6 cellular contexts compared by ENCODE assay signal in genomic region chr15:40323953-40324937, GRCh38. TPM values are rescaled to one million over a fixed set of nuclear protein-coding genes. Genes with fewer than 3 reads are reported as not detected.
A peak's percentile ranks its signal among the peaks of the same experiment; 100 is the strongest.
DNase-seq lines count a peak whose midpoint lies in the region; TF ChIP-seq lines count a peak whose summit lies in the region.

No MANE protein-coding gene starts in this region.

- peak; percentile 31 for DNase-seq in NCI-H82 (lab: John Stamatoyannopoulos, UW)
- no peak for DNase-seq in NCI-H82 treated with DMSO at 0.1 percent for 48 hours (lab: John Stamatoyannopoulos, UW; ENCODE audit: unreplicated experiment)
- DNase-seq in RKO (ENCODE audit: low spot score), result peak; percentile 21
- peak; percentile 48 for DNase-seq in glutamatergic neuron
- no peak for DNase-seq in SK-N-DZ (ENCODE audit: low spot score)

- H3K36me3 ChIP-seq in subcutaneous abdominal adipose tissue (ENCODE audit: control insufficient read depth in 5 of 5, insufficient read depth in 5 of 5, low read length in 5 of 5), result no peaks in the 10 kb centered on the region

- no peaks in the 10 kb centered on the region for H3K36me3 Mint-ChIP-seq in glutamatergic neuron (ENCODE audit: unreplicated experiment)

- peak overlapping the region; percentile 46 to 80 (median 64) for H3K4me3 ChIP-seq in subcutaneous abdominal adipose tissue (ENCODE audit: low read depth in 1 of 5, low read length in 5 of 5)

- peaks cover 43% of the 10 kb centered on the region for H3K4me1 Mint-ChIP-seq in glutamatergic neuron (ENCODE audit: low read depth, unreplicated experiment)

- H3K27me3 ChIP-seq in subcutaneous abdominal adipose tissue (ENCODE audit: control insufficient read depth in 5 of 5, insufficient read depth in 4 of 5, low read length in 5 of 5), result no peaks in the 10 kb centered on the region

- peak overlapping the region; percentile 74 for H3K27ac Mint-ChIP-seq in glutamatergic neuron (ENCODE audit: unreplicated experiment)

- no peak for TF ChIP-seq CTCF in glutamatergic neuron (IDR thresholded peaks at IDR 0.05; ENCODE audit: partially characterized antibody, unreplicated experiment)

- peaks cover 6% of the 10 kb centered on the region for H3K27me3 Mint-ChIP-seq in glutamatergic neuron (ENCODE audit: unreplicated experiment)

- H3K27ac ChIP-seq in subcutaneous abdominal adipose tissue (ENCODE audit: low read depth, low read length), result no peak overlapping the region

- no peaks in the 10 kb centered on the region for H3K9me3 ChIP-seq in subcutaneous abdominal adipose tissue (ENCODE audit: control insufficient read depth in 5 of 5, low read length in 5 of 5)

- H3K9ac ChIP-seq in subcutaneous abdominal adipose tissue (ENCODE audit: low read length in 5 of 5), result peak overlapping the region; percentile 11 to 75 (median 57)

- H3K4me3 Mint-ChIP-seq in glutamatergic neuron (ENCODE audit: unreplicated experiment), result peak overlapping the region; percentile 76

- peaks cover 10% of the 10 kb centered on the region for H3K9me3 Mint-ChIP-seq in glutamatergic neuron (ENCODE audit: unreplicated experiment)

- H3K4me1 ChIP-seq in subcutaneous abdominal adipose tissue (ENCODE audit: control insufficient read depth in 5 of 5, insufficient read depth in 5 of 5, low read length in 5 of 5), result peaks cover 0 to 45% (median 24%) of the 10 kb centered on the region in 5 donors

RNA-seq across cellular contexts. Expression of gene INAFM2, which starts 0.8 kb away (rescaled TPM):
- 15.9 TPM for total RNA-seq in glutamatergic neuron (ENCODE audit: unreplicated experiment)
- 13.1 and 14.5 TPM in 2 replicates for polyA plus RNA-seq in SK-N-DZ (2014; cell fraction: cytosol; rRNA removed)
- 9.4 and 9.9 TPM in 2 replicates for polyA plus RNA-seq in SK-N-DZ (2014; cell fraction: nucleus; rRNA removed)

RNA-seq across cellular contexts. Expression of gene CCDC9B, which starts 16.5 kb away (rescaled TPM):
- 0.49 TPM for total RNA-seq in glutamatergic neuron (ENCODE audit: unreplicated experiment)
- 0.39 and 2.8 TPM in 2 replicates for polyA plus RNA-seq in SK-N-DZ (2014; cell fraction: cytosol; rRNA removed)
- 4.7 and 9.8 TPM in 2 replicates for polyA plus RNA-seq in SK-N-DZ (2014; cell fraction: nucleus; rRNA removed)

RNA-seq across cellular contexts. Expression of gene PLCB2, which starts 16.5 kb away (rescaled TPM):
- 2.6 TPM for total RNA-seq in glutamatergic neuron (ENCODE audit: unreplicated experiment)
- 12.5 and 12.6 TPM in 2 replicates for polyA plus RNA-seq in SK-N-DZ (2014; cell fraction: cytosol; rRNA removed)
- 71.1 and 88.9 TPM in 2 replicates for polyA plus RNA-seq in SK-N-DZ (2014; cell fraction: nucleus; rRNA removed)

RNA-seq across cellular contexts. Expression of gene PHGR1, which starts 26.6 kb away (rescaled TPM):
- total RNA-seq in glutamatergic neuron (ENCODE audit: unreplicated experiment), result not detected
- not detected in 2 replicates for polyA plus RNA-seq in SK-N-DZ (2014; cell fraction: cytosol; rRNA removed)
- polyA plus RNA-seq in SK-N-DZ (2014; cell fraction: nucleus; rRNA removed), result not detected in 2 replicates

RNA-seq across cellular contexts. Expression of gene DISP2, which starts 33.8 kb away (rescaled TPM):
- total RNA-seq in glutamatergic neuron (ENCODE audit: unreplicated experiment), result 44.3 TPM
- 1.2 and 1.4 TPM in 2 replicates for polyA plus RNA-seq in SK-N-DZ (2014; cell fraction: cytosol; rRNA removed)
- polyA plus RNA-seq in SK-N-DZ (2014; cell fraction: nucleus; rRNA removed), result 1.0 and 1.7 TPM in 2 replicates

Comparison
In these comparisons a context has a peak if more than half of its experiments do, and no peak if none do; other contexts are left out.
1. DNase-seq: peak in NCI-H82 (single experiment), RKO (single experiment) and glutamatergic neuron (single experiment); none in NCI-H82 treated with DMSO at 0.1 percent for 48 hours (single experiment) and SK-N-DZ (single experiment).